ENCODE assay signal across 20 cellular contexts in the genomic region with DNA sequence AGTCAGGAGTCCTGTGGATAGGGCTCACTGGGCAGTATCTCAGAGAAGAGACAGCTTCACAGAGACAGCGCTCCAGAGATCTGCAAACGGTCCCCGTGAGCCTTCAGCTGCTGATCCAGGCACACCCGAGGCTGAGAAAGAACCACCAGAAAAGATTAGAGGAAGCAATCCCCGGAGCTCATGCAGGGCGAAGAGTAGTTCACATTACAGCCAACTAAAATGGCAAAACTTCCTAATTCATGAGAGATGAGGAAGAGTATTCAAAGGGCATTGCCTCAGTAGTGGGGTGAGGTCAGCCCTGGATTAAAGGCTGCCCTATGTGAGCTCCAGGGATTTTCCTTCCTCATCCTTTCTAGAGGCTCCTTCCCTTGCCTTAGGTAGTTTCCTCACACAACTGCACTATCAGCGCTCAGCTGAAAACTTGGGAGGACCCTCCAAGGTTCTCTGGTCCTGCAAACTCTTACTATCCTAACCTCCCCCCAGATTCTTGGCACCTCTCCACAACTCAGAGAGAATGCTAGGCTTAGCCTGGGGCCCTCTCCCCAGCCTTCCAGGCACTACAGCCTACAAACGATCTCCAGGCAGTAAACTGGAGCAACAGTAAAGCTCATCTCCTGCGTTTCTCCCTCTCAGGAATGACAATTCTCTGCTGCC. TPM values are rescaled to one million over a fixed set of nuclear protein-coding genes. Genes with fewer than 3 reads are reported as not detected.
A peak's percentile ranks its signal among the peaks of the same experiment; 100 is the strongest.
DNase-seq lines count a peak whose midpoint lies in the region; TF ChIP-seq lines count a peak whose summit lies in the region.
"Had no signal": no experiment of that assay in that cellular context is flagged by ENCODE, and none has a peak within 500 bp of the region (broad histone marks: within the 10 kb centered on the region; RNA-seq: fewer than 3 reads in every experiment).

No MANE protein-coding gene starts in this region.

- CTCF ChIA-PET in GM10248 (lab: Yijun Ruan, JAX), result interaction anchor here (0.8 kb wide), 1 partner anchor 11 kb away, joined by 3 read pairs; no protein-coding TSS in a partner anchor

- no peaks in the 10 kb centered on the region for H3K9me3 Mint-ChIP-seq in dendritic cell treated with granulocyte-macrophage colony-stimulating factor and Interleukin-4, amounts not matched to agents 40 ng/mL and 50 ng/mL, for 4 days
- no peaks in the 10 kb centered on the region for H3K9me3 Mint-ChIP-seq in nephron
- H3K9me3 Mint-ChIP-seq: activated naive CD4-positive, alpha-beta T cell treated with anti-CD3 and anti-CD28 coated beads, Interleukin-2, amount 10 ng/mL, durations not matched to agents 7 days and 5 days; activated T-cell treated with anti-CD3 and anti-CD28 coated beads, Interleukin-2, amount 50 U/mL, for 4 hours had no signal

- H3K27ac ChIP-seq in testis, result no peak overlapping the region
- H3K27ac ChIP-seq: ascending aorta, esophagus muscularis mucosa, PC-9 had no signal

- no peaks in the 10 kb centered on the region for H3K27me3 ChIP-seq in testis
- H3K27me3 ChIP-seq: ascending aorta had no signal

- WGBS in testis, 2 donors, result 61 to 63% methylated on average over 9 of the region's 9 CpGs

- H3K4me3 ChIP-seq in testis, result no peak overlapping the region
- H3K4me3 ChIP-seq: ascending aorta, esophagus muscularis mucosa, PC-9 had no signal

- no peak for TF ChIP-seq POLR2A in testis (IDR thresholded peaks at IDR 0.05)

- intact Hi-C loops in dendritic cell treated with granulocyte-macrophage colony-stimulating factor and Interleukin-4, amounts not matched to agents 40 ng/mL and 50 ng/mL, for 4 days (cut with micrococcal nuclease), result no loop called here
- intact Hi-C loops in testis (cut with DNase I; ENCODE audit: low total_unique reads), result loop anchor here (2.0 kb wide), 1 partner anchor 20 kb away; no protein-coding TSS in a partner anchor

- DNase-seq in NOMO-1 treated with dmso at 0.1 percent for 144 hours (lab: John Stamatoyannopoulos, UW; ENCODE audit: unreplicated experiment) (peak; percentile 36), testis (no peak), GM10248 (ENCODE audit: extremely low spot score) (no peak)
- DNase-seq: activated CD4-positive, CD25-positive, alpha-beta regulatory T cell; activated CD8-positive, alpha-beta T cell treated with anti-CD3 and anti-CD28 coated beads, Interleukin-2, amount 10 ng/mL, durations not matched to agents 7 days and 5 days; activated naive CD4-positive, alpha-beta T cell treated with anti-CD3 and anti-CD28 coated beads, Interleukin-2, amount 10 ng/mL, durations not matched to agents 7 days and 5 days; activated T-cell treated with anti-CD3 and anti-CD28 coated beads, Interleukin-2, amount 50 U/mL, for 4 hours; DMS79 treated with DMSO at 0.1 percent for 48 hours; effector CD4-positive, alpha-beta T cell; HCEC 1CT; stimulated activated naive CD4-positive, alpha-beta T cell; trophoblast cell had no signal

- no peaks in the 10 kb centered on the region for H3K4me1 ChIP-seq in testis
- H3K4me1 ChIP-seq: ascending aorta had no signal

- no peak overlapping the region for H3K4me3 Mint-ChIP-seq in dendritic cell treated with granulocyte-macrophage colony-stimulating factor and Interleukin-4, amounts not matched to agents 40 ng/mL and 50 ng/mL, for 4 days
- peak overlapping the region; percentile 3 to 58 (median 55) for H3K4me3 Mint-ChIP-seq in nephron
- H3K4me3 Mint-ChIP-seq: activated CD8-positive, alpha-beta T cell treated with anti-CD3 and anti-CD28 coated beads, Interleukin-2, amount 10 ng/mL, durations not matched to agents 7 days and 5 days; activated naive CD4-positive, alpha-beta T cell treated with anti-CD3 and anti-CD28 coated beads, Interleukin-2, amount 10 ng/mL, durations not matched to agents 7 days and 5 days; activated T-cell treated with anti-CD3 and anti-CD28 coated beads, Interleukin-2, amount 50 U/mL, for 4 hours had no signal

- H3K27me3 Mint-ChIP-seq in dendritic cell treated with granulocyte-macrophage colony-stimulating factor and Interleukin-4, amounts not matched to agents 40 ng/mL and 50 ng/mL, for 4 days, result peaks cover 5% of the 10 kb centered on the region
- H3K27me3 Mint-ChIP-seq in nephron (ENCODE audit: low read depth), result no peaks in the 10 kb centered on the region

- H3K4me1 Mint-ChIP-seq in dendritic cell treated with granulocyte-macrophage colony-stimulating factor and Interleukin-4, amounts not matched to agents 40 ng/mL and 50 ng/mL, for 4 days (ENCODE audit: low read depth), result peaks cover 32% of the 10 kb centered on the region
- H3K4me1 Mint-ChIP-seq in nephron, result peaks cover 42% of the 10 kb centered on the region
- H3K4me1 Mint-ChIP-seq: activated naive CD4-positive, alpha-beta T cell treated with anti-CD3 and anti-CD28 coated beads, Interleukin-2, amount 10 ng/mL, durations not matched to agents 7 days and 5 days had no signal

- TF ChIP-seq CTCF in nephron (IDR thresholded peaks at IDR 0.05; ENCODE audit: unreplicated experiment in 3 of 3) (no peak), testis (IDR thresholded peaks at IDR 0.05) (no peak), GM10248 (IDR thresholded peaks at IDR 0.05; ENCODE audit: control extremely low read depth, extremely low read depth, low read depth, missing control alignments) (no peak)

- no peaks in the 10 kb centered on the region for H3K36me3 ChIP-seq in testis (ENCODE audit: low read depth, missing control alignments)
- H3K36me3 ChIP-seq: ascending aorta, esophagus muscularis mucosa had no signal

- H3K27ac Mint-ChIP-seq in dendritic cell treated with granulocyte-macrophage colony-stimulating factor and Interleukin-4, amounts not matched to agents 40 ng/mL and 50 ng/mL, for 4 days, result peak overlapping the region; percentile 5
- H3K27ac Mint-ChIP-seq in nephron, result peak overlapping the region; percentile 98 to 99 (median 99)
- H3K27ac Mint-ChIP-seq: activated CD8-positive, alpha-beta T cell treated with anti-CD3 and anti-CD28 coated beads, Interleukin-2, amount 10 ng/mL, durations not matched to agents 7 days and 5 days; activated naive CD4-positive, alpha-beta T cell treated with anti-CD3 and anti-CD28 coated beads, Interleukin-2, amount 10 ng/mL, durations not matched to agents 7 days and 5 days had no signal

- H3K9me3 ChIP-seq in testis, result no peaks in the 10 kb centered on the region
- H3K9me3 ChIP-seq: ascending aorta, esophagus muscularis mucosa had no signal

- POLR2A ChIA-PET in GM10248 (lab: Yijun Ruan, JAX), result no interaction called here

- no peaks in the 10 kb centered on the region for H3K36me3 Mint-ChIP-seq in dendritic cell treated with granulocyte-macrophage colony-stimulating factor and Interleukin-4, amounts not matched to agents 40 ng/mL and 50 ng/mL, for 4 days (ENCODE audit: low read depth)
- no peaks in the 10 kb centered on the region for H3K36me3 Mint-ChIP-seq in nephron (ENCODE audit: low read depth)
- H3K36me3 Mint-ChIP-seq: activated naive CD4-positive, alpha-beta T cell treated with anti-CD3 and anti-CD28 coated beads, Interleukin-2, amount 10 ng/mL, durations not matched to agents 7 days and 5 days had no signal

RNA-seq across cellular contexts. Expression of a gene that starts 23.7 kb away (rescaled TPM):
- total RNA-seq in testis, result 1 to 10 TPM; 1.9 to 2.0 TPM
- polyA plus RNA-seq in testis (ENCODE audit: insufficient read depth, low read depth, low replicate concordance), result 4.9 TPM
- total RNA-seq: activated T-cell treated with anti-CD3 and anti-CD28 coated beads, Interleukin-2, amount 50 U/mL, for 4 hours; PC-9 had no signal

RNA-seq across cellular contexts. Expression of a gene that starts 42.2 kb away (rescaled TPM):
- total RNA-seq in testis, result under 1 TPM in 1 of 2 donors, not detected in 1; 0.19 TPM
- polyA plus RNA-seq in testis (ENCODE audit: insufficient read depth, low read depth, low replicate concordance), result 0.17 TPM
- total RNA-seq: activated T-cell treated with anti-CD3 and anti-CD28 coated beads, Interleukin-2, amount 50 U/mL, for 4 hours; ascending aorta; esophagus muscularis mucosa; liver; M059J; osteocyte; PC-9 had no signal

RNA-seq across cellular contexts. Expression of a gene that starts 47.5 kb away (rescaled TPM):
- under 1 TPM; 0.24 to 0.43 TPM for total RNA-seq in testis
- 0.70 TPM for polyA plus RNA-seq in testis (ENCODE audit: insufficient read depth, low read depth, low replicate concordance)
- total RNA-seq: activated CD8-positive, alpha-beta T cell treated with anti-CD3 and anti-CD28 coated beads, Interleukin-2, amount 10 ng/mL, durations not matched to agents 7 days and 5 days; activated T-cell treated with anti-CD3 and anti-CD28 coated beads, Interleukin-2, amount 50 U/mL, for 4 hours; osteocyte; PC-9 had no signal

RNA-seq across cellular contexts. Expression of a gene that starts 52.1 kb away (rescaled TPM):
- 1 to 10 TPM; 1.2 to 1.3 TPM for total RNA-seq in testis
- polyA plus RNA-seq in testis (ENCODE audit: insufficient read depth, low read depth, low replicate concordance), result 4.3 TPM
- total RNA-seq: ascending aorta, M059J, osteocyte had no signal
